Comparison of ENCODE assay signal across 14 cellular contexts in genomic region chr7:27651702-27652101, GRCh38.
"Had no signal": no experiment of that assay in that cellular context is flagged by ENCODE, and none has a peak within 500 bp of the region (broad histone marks: within the 10 kb centered on the region; RNA-seq: fewer than 3 reads in every experiment).

No MANE protein-coding gene starts in this region.

- H3K4me3 ChIP-seq: breast epithelium, esophagus squamous epithelium, pancreas, skin epidermis, thoracic aorta had no signal

- H3K9me3 ChIP-seq: breast epithelium, esophagus squamous epithelium, pancreas, thoracic aorta had no signal

- DNase-seq: activated CD4-positive, alpha-beta T cell treated with anti-CD3 and anti-CD28 coated beads, Interleukin-2, amount 10 ng/mL, durations not matched to agents 7 days and 5 days; activated CD4-positive, CD25-positive, alpha-beta regulatory T cell; activated CD8-positive, alpha-beta memory T cell treated with anti-CD3 and anti-CD28 coated beads for 24 hours; activated naive CD4-positive, alpha-beta T cell treated with anti-CD3 and anti-CD28 coated beads, Interleukin-2, amount 10 ng/mL, durations not matched to agents 7 days and 5 days; amygdala; esophagus squamous epithelium; immature natural killer cell; pancreas; stimulated activated CD4-positive, alpha-beta T cell treated with anti-CD3 and anti-CD28 coated beads, Interleukin-4, amount 100 ng/mL, for 4 hours; stimulated activated naive CD8-positive, alpha-beta T cell treated with anti-CD3 and anti-CD28 coated beads, Interleukin-15, amount 100 ng/mL, for 72 hours; T-helper 17 cell had no signal

- H3K4me1 ChIP-seq: breast epithelium, esophagus squamous epithelium had no signal

- H3K36me3 ChIP-seq: breast epithelium, pancreas, thoracic aorta had no signal

- H3K27ac ChIP-seq: breast epithelium, esophagus squamous epithelium, pancreas, skin epidermis, thoracic aorta had no signal

- H3K27me3 ChIP-seq: breast epithelium, esophagus squamous epithelium, pancreas had no signal
